ENCODE assay signal across 10 cellular contexts in genomic region chr6:41191569-41191968, GRCh38. TPM values are rescaled to one million over a fixed set of nuclear protein-coding genes. Genes with fewer than 3 reads are reported as not detected.
DNase-seq lines count a peak whose midpoint lies in the region; ATAC-seq and TF ChIP-seq lines count a peak whose summit lies in the region.
"Had no signal": no experiment of that assay in that cellular context is flagged by ENCODE, and none has a peak within 500 bp of the region (broad histone marks: within the 10 kb centered on the region; RNA-seq: fewer than 3 reads in every experiment).

No MANE protein-coding gene starts in this region.

- H3K4me3 Mint-ChIP-seq in naive thymus-derived CD4-positive, alpha-beta T cell: no peak overlapping the region

- H3K4me1 Mint-ChIP-seq in naive thymus-derived CD4-positive, alpha-beta T cell: peaks cover 36 to 60% (median 50%) of the 10 kb centered on the region in 7 donors

- H3K36me3 ChIP-seq in NT2/D1 (ENCODE audit: insufficient read depth, insufficient read length, low read length): no peaks in the 10 kb centered on the region
- H3K36me3 ChIP-seq in colonic mucosa: no peaks in the 10 kb centered on the region
- peaks cover 0 to 14% (median 0%) of the 10 kb centered on the region in 3 experiments for H3K36me3 ChIP-seq in naive thymus-derived CD4-positive, alpha-beta T cell (ENCODE audit: control insufficient read depth in 2 of 3, insufficient read depth in 3 of 3, low read length in 3 of 3)

- no peak overlapping the region for H3K9ac ChIP-seq in NT2/D1 (ENCODE audit: insufficient read length, low read depth)
- no peak overlapping the region for H3K9ac ChIP-seq in colonic mucosa (ENCODE audit: low read depth in 2 of 2, low read length in 2 of 2)

- H3K27ac ChIP-seq in colonic mucosa: no peak overlapping the region
- H3K27ac ChIP-seq in naive thymus-derived CD4-positive, alpha-beta T cell (ENCODE audit: low read depth, low read length): no peak overlapping the region

- H3K27me3 Mint-ChIP-seq in naive thymus-derived CD4-positive, alpha-beta T cell: no peaks in the 10 kb centered on the region

- peak; percentile 16 for DNase-seq in EL
- peak; percentile 35 for DNase-seq in NT2/D1 (ENCODE audit: low read depth, low spot score)
- peak; percentile 36 for DNase-seq in colonic mucosa
- DNase-seq in naive thymus-derived CD4-positive, alpha-beta T cell: peak in 3 of 9 donors; percentile 15 to 38 (median 23)
- DNase-seq in globus pallidus (ENCODE audit: low spot score): no peak

- H3K27me3 ChIP-seq in NT2/D1 (ENCODE audit: insufficient read depth, insufficient read length) (no peaks in the 10 kb centered on the region), colonic mucosa (no peaks in the 10 kb centered on the region)
- H3K27me3 ChIP-seq in naive thymus-derived CD4-positive, alpha-beta T cell (ENCODE audit: control insufficient read depth in 2 of 2, insufficient read depth in 2 of 2, low read length in 2 of 2): no peaks in the 10 kb centered on the region

- H3K9me3 ChIP-seq in NT2/D1 (ENCODE audit: insufficient read depth, low read length): peaks cover 16% of the 10 kb centered on the region; the same call in 1 of the 2 replicates
- no peaks in the 10 kb centered on the region for H3K9me3 ChIP-seq in colonic mucosa
- peaks cover 0 to 9% (median 0%) of the 10 kb centered on the region in 3 experiments for H3K9me3 ChIP-seq in naive thymus-derived CD4-positive, alpha-beta T cell (ENCODE audit: control insufficient read depth in 2 of 3, low read length in 3 of 3)

- H3K27ac Mint-ChIP-seq in naive thymus-derived CD4-positive, alpha-beta T cell: peak overlapping the region in 2 of 9 donors; percentile 9 to 14

- TF ChIP-seq CTCF in colonic mucosa (IDR thresholded peaks at IDR 0.05): no peak

- ATAC-seq in naive thymus-derived CD4-positive, alpha-beta T cell: peak; percentile 81
- ATAC-seq in HG02610 (IDR thresholded peaks at IDR 0.05; ENCODE audit: unreplicated experiment): no peak
- no peak for ATAC-seq in GM19351 (IDR thresholded peaks at IDR 0.05; ENCODE audit: unreplicated experiment)
- ATAC-seq in GM21515 (IDR thresholded peaks at IDR 0.05; ENCODE audit: unreplicated experiment): no peak

- H3K4me3 ChIP-seq in NT2/D1 (ENCODE audit: insufficient read length, low read depth) (no peak overlapping the region), colonic mucosa (no peak overlapping the region)
- H3K4me3 ChIP-seq in naive thymus-derived CD4-positive, alpha-beta T cell (ENCODE audit: low read length): no peak overlapping the region

- H3K9me3 Mint-ChIP-seq in naive thymus-derived CD4-positive, alpha-beta T cell: peaks cover 0 to 12% (median 6%) of the 10 kb centered on the region in 11 donors

- H3K36me3 Mint-ChIP-seq in naive thymus-derived CD4-positive, alpha-beta T cell: peaks cover 3 to 55% (median 15%) of the 10 kb centered on the region in 5 donors

- intact Hi-C loops in colonic mucosa (cut with DNase I): no loop called here
- intact Hi-C loops in naive thymus-derived CD4-positive, alpha-beta T cell (cut with micrococcal nuclease): no loop called here

- no peaks in the 10 kb centered on the region for H3K4me1 ChIP-seq in NT2/D1 (ENCODE audit: insufficient read depth, insufficient read length)
- H3K4me1 ChIP-seq in colonic mucosa: no peaks in the 10 kb centered on the region
- H3K4me1 ChIP-seq in naive thymus-derived CD4-positive, alpha-beta T cell (ENCODE audit: control insufficient read depth in 2 of 2, insufficient read depth in 2 of 2, low read length in 2 of 2): peaks cover 0 to 11% of the 10 kb centered on the region in 2 donors

- CTCF ChIA-PET in naive thymus-derived CD4-positive, alpha-beta T cell (lab: Charles Lee): interaction anchor here (0.9 to 1.5 kb wide), 3 partner anchors 9 to 86 kb away, joined by 3 read pairs; no protein-coding TSS in a partner anchor

- POLR2A ChIA-PET in naive thymus-derived CD4-positive, alpha-beta T cell (lab: Charles Lee): interaction anchor here (1.4 kb wide), 1 partner anchor 9 kb away, joined by 5 read pairs; no protein-coding TSS in a partner anchor

RNA-seq across cellular contexts. Expression of gene TREML2, which starts 9.4 kb away (rescaled TPM):
- under 1 TPM in 1 of 2 donors, not detected in 1; 0.11 TPM for total RNA-seq in colonic mucosa
- total RNA-seq in naive thymus-derived CD4-positive, alpha-beta T cell: 10 to 100 TPM in 1 of 5 experiments, 1 to 10 TPM in 2, under 1 TPM in 2; 0.54 to 19.8 (median 3.7) TPM
- polyA plus RNA-seq in naive thymus-derived CD4-positive, alpha-beta T cell: 1 to 10 TPM; 1.8 to 5.4 TPM
- total RNA-seq: glomerular endothelial cell had no signal

RNA-seq across cellular contexts. Expression of gene TREM2, which starts 28.7 kb away (rescaled TPM):
- under 1 TPM in 1 of 2 donors, not detected in 1; 0.88 TPM for total RNA-seq in colonic mucosa
- 1 to 10 TPM in 2 of 5 experiments, not detected in 3; 3.1 to 3.2 TPM for total RNA-seq in naive thymus-derived CD4-positive, alpha-beta T cell
- polyA plus RNA-seq in naive thymus-derived CD4-positive, alpha-beta T cell: not detected
- total RNA-seq: glomerular endothelial cell had no signal

RNA-seq across cellular contexts. Expression of gene TREML4, which starts 36.6 kb away (rescaled TPM):
- not detected for total RNA-seq in colonic mucosa
- total RNA-seq in naive thymus-derived CD4-positive, alpha-beta T cell: 1 to 10 TPM in 1 of 5 experiments, not detected in 4; 3.1 TPM
- polyA plus RNA-seq in naive thymus-derived CD4-positive, alpha-beta T cell: not detected
- total RNA-seq: glomerular endothelial cell, urinary bladder had no signal

RNA-seq across cellular contexts. Expression of gene TREML1, which starts 37.4 kb away (rescaled TPM):
- total RNA-seq in colonic mucosa: not detected
- 1 to 10 TPM in 1 of 5 experiments, not detected in 4; 3.2 TPM for total RNA-seq in naive thymus-derived CD4-positive, alpha-beta T cell
- not detected for polyA plus RNA-seq in naive thymus-derived CD4-positive, alpha-beta T cell
- total RNA-seq: glomerular endothelial cell had no signal
- polyA plus RNA-seq: urinary bladder had no signal
